Comparison of ENCODE assay signal across 1 cellular context in genomic region chr21:44730951-44731579, GRCh38.
TF ChIP-seq lines count a peak whose summit lies in the region.

No MANE protein-coding gene starts in this region.

TF ChIP-seq in HEK293, 187 proteins besides CTCF, POLR2A, EP300 and RAD21 (continued from another document):
- TF ChIP-seq MZF1 (tag by site-specific recombination; IDR thresholded peaks at IDR 0.05; ENCODE audit: borderline replicate concordance) (no peak), EGR2 (tag by site-specific recombination; IDR thresholded peaks at IDR 0.05; ENCODE audit: low read depth) (peak; percentile 24; the same call in 1 of the 2 replicates)
TF ChIP-seq in HEK293: peak in this region for 2.
